Comparison of ENCODE assay signal across 8 cellular contexts in the genomic region with DNA sequence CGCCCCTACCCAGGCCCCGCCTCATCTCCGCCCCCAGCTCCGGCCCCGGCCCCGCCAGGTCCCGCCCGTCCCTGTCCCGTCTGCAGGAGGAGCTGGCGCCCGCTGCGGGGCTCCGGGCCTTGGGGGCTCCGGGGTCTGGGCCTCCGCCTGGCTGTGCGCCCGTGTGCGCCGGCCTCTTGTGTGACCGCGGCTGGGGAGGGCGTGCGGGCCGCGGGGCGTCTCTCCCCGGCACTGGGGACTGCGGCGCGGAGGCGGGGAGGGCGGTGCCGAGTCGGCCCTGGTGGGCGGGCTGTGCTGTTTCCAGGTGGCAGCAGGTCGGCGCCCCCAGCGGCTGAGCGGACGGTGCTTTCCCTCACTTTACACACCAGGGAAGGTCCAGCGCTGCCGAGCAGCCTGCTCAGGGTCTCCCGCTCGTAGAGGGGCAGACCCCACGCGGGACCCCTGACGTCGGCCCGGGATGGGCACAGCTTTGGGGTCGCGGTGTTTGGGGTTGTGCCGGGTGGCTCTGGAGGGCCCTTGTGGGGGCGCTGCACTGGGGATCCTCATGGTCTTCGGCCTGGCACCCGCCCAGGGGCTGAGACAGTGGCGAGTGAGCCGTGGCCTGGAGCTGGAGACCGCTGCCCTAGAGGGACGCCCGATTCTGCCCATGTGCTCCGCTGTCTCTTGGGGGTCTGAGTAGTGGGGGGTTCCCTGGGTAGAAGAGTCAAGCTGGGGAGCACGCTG. TPM values are rescaled to one million over a fixed set of nuclear protein-coding genes. Genes with fewer than 3 reads are reported as not detected.
DNase-seq lines count a peak whose midpoint lies in the region; ATAC-seq, FAIRE-seq and TF ChIP-seq lines count a peak whose summit lies in the region.

No MANE protein-coding gene starts in this region.

- no peak overlapping the region for H3K27ac ChIP-seq in OCI-LY1 (ENCODE audit: low read depth, low read length, poor library complexity, severe bottlenecking)

- ATAC-seq in GM21390 (IDR thresholded peaks at IDR 0.05; ENCODE audit: unreplicated experiment), result peak; percentile 65
- ATAC-seq in esophagus mucosa, result peak; percentile 92
- peak; percentile 64 to 67 for ATAC-seq in naive B cell (ENCODE audit: low read depth in 2 of 2)
- ATAC-seq in stimulated activated memory B cell treated with anti-CD40 and anti-IgM and Interleukin-4, amounts not matched to agents 10 μg/mL and 1 μg/mL and 100 μg/mL, for 72 hours, result peak; percentile 86

- no peaks in the 10 kb centered on the region for H3K27me3 ChIP-seq in OCI-LY1 (ENCODE audit: insufficient read depth, low read length)

- H3F3A ChIP-seq in OCI-LY1 (ENCODE audit: insufficient read depth, low read length), result no peaks in the 10 kb centered on the region

- peak overlapping the region; percentile 83 to 92 (median 88) for H3K4me3 Mint-ChIP-seq in naive B cell
- peak overlapping the region; percentile 90 for H3K4me3 Mint-ChIP-seq in stimulated activated memory B cell treated with anti-CD40 and anti-IgM and Interleukin-4, amounts not matched to agents 10 μg/mL and 1 μg/mL and 100 μg/mL, for 72 hours

- H3K36me3 ChIP-seq in OCI-LY1 (ENCODE audit: insufficient read depth, low read length), result peaks cover 32% of the 10 kb centered on the region

- peaks cover 15 to 37% (median 25%) of the 10 kb centered on the region in 3 donors for H3K4me1 Mint-ChIP-seq in naive B cell
- peaks cover 27% of the 10 kb centered on the region for H3K4me1 Mint-ChIP-seq in stimulated activated memory B cell treated with anti-CD40 and anti-IgM and Interleukin-4, amounts not matched to agents 10 μg/mL and 1 μg/mL and 100 μg/mL, for 72 hours

- peaks cover 7% of the 10 kb centered on the region; the same call in 1 of the 2 replicates for H3K79me2 ChIP-seq in OCI-LY1 (ENCODE audit: insufficient read depth, low read length)

- H3K4me2 ChIP-seq in OCI-LY1 (ENCODE audit: low read length), result peak overlapping the region; percentile 90

- peak overlapping the region; percentile 64 to 97 (median 86) for H3K27ac Mint-ChIP-seq in naive B cell
- H3K27ac Mint-ChIP-seq in stimulated activated memory B cell treated with anti-CD40 and anti-IgM and Interleukin-4, amounts not matched to agents 10 μg/mL and 1 μg/mL and 100 μg/mL, for 72 hours, result peak overlapping the region; percentile 93

- H3K9me2 ChIP-seq in OCI-LY1 (ENCODE audit: low read depth, low read length), result no peaks in the 10 kb centered on the region

- peak overlapping the region; percentile 82 for H3K9ac ChIP-seq in OCI-LY1 (ENCODE audit: low read length)

- peak; percentile 76 for TF ChIP-seq CTCF in OCI-LY1 (IDR thresholded peaks at IDR 0.05; ENCODE audit: low read length)

- H2AFZ ChIP-seq in OCI-LY1 (ENCODE audit: low read length), result no peak overlapping the region

- peak; percentile 13 for FAIRE-seq in HTR-8/SVneo (lab: Jason Lieb, UNC)

- peaks cover 19% of the 10 kb centered on the region for H3K4me1 ChIP-seq in OCI-LY1 (ENCODE audit: insufficient read depth, low read length, severe bottlenecking)

- peaks cover 9 to 13% of the 10 kb centered on the region in 2 donors for H3K36me3 Mint-ChIP-seq in naive B cell
- peaks cover 22% of the 10 kb centered on the region for H3K36me3 Mint-ChIP-seq in stimulated activated memory B cell treated with anti-CD40 and anti-IgM and Interleukin-4, amounts not matched to agents 10 μg/mL and 1 μg/mL and 100 μg/mL, for 72 hours

- H3K9me3 ChIP-seq in OCI-LY1 (ENCODE audit: low read length), result peaks cover 6% of the 10 kb centered on the region

- peaks cover 0 to 6% (median 0%) of the 10 kb centered on the region in 7 donors for H3K9me3 Mint-ChIP-seq in naive B cell
- no peaks in the 10 kb centered on the region for H3K9me3 Mint-ChIP-seq in stimulated activated memory B cell treated with anti-CD40 and anti-IgM and Interleukin-4, amounts not matched to agents 10 μg/mL and 1 μg/mL and 100 μg/mL, for 72 hours

- no peaks in the 10 kb centered on the region for H3K27me3 Mint-ChIP-seq in naive B cell
- H3K27me3 Mint-ChIP-seq in stimulated activated memory B cell treated with anti-CD40 and anti-IgM and Interleukin-4, amounts not matched to agents 10 μg/mL and 1 μg/mL and 100 μg/mL, for 72 hours, result no peaks in the 10 kb centered on the region

- DNase-seq in DMS 273 (lab: John Stamatoyannopoulos, UW; ENCODE audit: unreplicated experiment) (peak; percentile 92), HTR-8/SVneo (ENCODE audit: insufficient read length, low spot score) (peak; percentile 89), activated T-cell treated with anti-CD3 and anti-CD28 coated beads for 4 hours (peak; percentile 86), naive B cell (peak; percentile 94)

- peak overlapping the region; percentile 77 for H3K4me3 ChIP-seq in OCI-LY1 (ENCODE audit: low read depth, low read length, poor library complexity, severe bottlenecking)

- no peaks in the 10 kb centered on the region for H4K20me1 ChIP-seq in OCI-LY1 (ENCODE audit: insufficient read depth, low read length)

RNA-seq across cellular contexts. Expression of gene ING5, which starts 0.7 kb away (rescaled TPM):
- 16.5 TPM for total RNA-seq in esophagus mucosa
- polyA plus RNA-seq in naive B cell (ENCODE audit: low read depth in 6 of 6), result 10 to 100 TPM; 20.3 to 34.4 (median 24.4) TPM

RNA-seq across cellular contexts. Expression of gene DTYMK, which starts 16.0 kb away (rescaled TPM):
- total RNA-seq in esophagus mucosa, result 32.4 TPM
- polyA plus RNA-seq in naive B cell (ENCODE audit: low read depth in 6 of 6), result 10 to 100 TPM; 27.6 to 38.3 (median 36.6) TPM

RNA-seq across cellular contexts. Expression of gene D2HGDH, which starts 31.9 kb away (rescaled TPM):
- total RNA-seq in esophagus mucosa, result 20.1 TPM
- polyA plus RNA-seq in naive B cell (ENCODE audit: low read depth in 6 of 6), result 1 to 10 TPM; 1.1 to 7.2 (median 2.4) TPM
